1 cellular context compared by ENCODE assay signal in genomic region chr15:61856295-61856694, GRCh38.
TF ChIP-seq lines count a peak whose summit lies in the region.

No MANE protein-coding gene starts in this region.

TF ChIP-seq in SK-N-SH treated with all-trans-retinoic acid at 6 μM for 48 hours, 23 proteins besides CTCF, POLR2A, EP300 and RAD21:
- TF ChIP-seq PATZ1 (CRISPR knock-in tag; IDR thresholded peaks at IDR 0.05; ENCODE audit: borderline replicate concordance) (no peak), ZNF565 (CRISPR knock-in tag; conservative IDR thresholded peaks at IDR 0.05; ENCODE audit: low read depth) (no peak), RARB (CRISPR knock-in tag; IDR thresholded peaks at IDR 0.05) (no peak), SNAI2 (CRISPR knock-in tag; IDR thresholded peaks at IDR 0.05) (no peak), TOX (CRISPR knock-in tag; IDR thresholded peaks at IDR 0.05; ENCODE audit: borderline replicate concordance) (no peak), ZFP3 (CRISPR knock-in tag; IDR thresholded peaks at IDR 0.05) (no peak), ARNTL (CRISPR knock-in tag; IDR thresholded peaks at IDR 0.05; ENCODE audit: borderline replicate concordance, low read depth) (no peak), ZC3H10 (CRISPR knock-in tag; IDR thresholded peaks at IDR 0.05) (no peak), OSR1 (CRISPR knock-in tag; IDR thresholded peaks at IDR 0.05) (no peak), PPARA (CRISPR knock-in tag; IDR thresholded peaks at IDR 0.05; ENCODE audit: borderline replicate concordance) (no peak), ZNF8 (CRISPR knock-in tag; IDR thresholded peaks at IDR 0.05) (no peak), CSRNP3 (CRISPR knock-in tag; IDR thresholded peaks at IDR 0.05) (no peak), ESRRG (CRISPR knock-in tag; IDR thresholded peaks at IDR 0.05) (no peak), GLIS3 (CRISPR knock-in tag; IDR thresholded peaks at IDR 0.05) (no peak), ZNF70 (CRISPR knock-in tag; IDR thresholded peaks at IDR 0.05) (no peak), CREB5 (CRISPR knock-in tag; IDR thresholded peaks at IDR 0.05; ENCODE audit: low read depth) (no peak), ISL1 (CRISPR knock-in tag; IDR thresholded peaks at IDR 0.05) (no peak), BACH2 (CRISPR knock-in tag; IDR thresholded peaks at IDR 0.05; ENCODE audit: borderline replicate concordance) (no peak), TCF4 (CRISPR knock-in tag; IDR thresholded peaks at IDR 0.05; ENCODE audit: borderline replicate concordance) (no peak)
